ENCODE assay signal across 8 cellular contexts in the genomic region with DNA sequence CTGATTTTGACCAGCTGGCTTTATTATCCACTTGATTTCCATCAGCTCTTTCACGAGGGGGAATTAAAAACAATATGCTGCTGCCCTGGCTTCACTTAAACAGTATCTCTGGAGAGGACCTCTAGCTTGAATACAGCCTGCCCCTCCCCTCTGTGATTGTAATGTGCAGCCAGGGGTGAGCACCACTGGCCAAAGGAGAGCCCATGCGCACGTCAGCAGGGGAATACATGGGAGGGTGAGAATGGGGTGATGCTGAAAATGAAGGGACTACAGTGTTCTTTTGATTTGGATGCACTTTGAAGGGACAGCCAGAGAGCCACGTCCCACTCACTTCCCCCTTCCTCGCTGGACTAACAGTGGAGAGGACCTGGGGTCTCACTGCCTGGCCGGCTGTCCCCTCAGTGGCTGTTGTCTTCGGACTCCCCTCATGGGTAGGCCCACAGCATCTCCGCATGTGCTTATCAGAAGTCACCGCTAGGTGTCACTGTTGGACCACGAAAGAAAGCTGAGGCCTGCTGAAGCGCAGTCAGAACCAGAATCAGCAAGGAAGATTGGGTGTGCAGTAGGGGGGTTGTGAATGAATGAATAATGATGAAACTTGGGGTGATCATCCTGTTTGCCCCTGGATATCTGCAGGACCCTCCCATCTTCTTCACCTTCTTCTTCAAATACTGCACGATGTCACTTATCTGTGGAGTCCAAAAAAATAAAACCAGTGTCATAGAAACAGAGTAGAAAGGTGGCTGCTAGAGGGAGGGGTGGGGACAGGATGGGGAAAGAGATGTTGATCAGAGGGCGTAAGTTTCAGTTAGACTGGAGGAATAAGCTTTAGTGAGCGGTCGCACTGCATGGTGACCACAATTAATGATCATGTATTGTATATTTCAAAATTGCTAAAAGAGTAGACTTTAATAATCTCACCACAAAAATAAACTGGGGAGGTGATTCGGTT. TPM values are rescaled to one million over a fixed set of nuclear protein-coding genes. Genes with fewer than 3 reads are reported as not detected.
DNase-seq lines count a peak whose midpoint lies in the region; ATAC-seq and TF ChIP-seq lines count a peak whose summit lies in the region.

No MANE protein-coding gene starts in this region.

- TF ChIP-seq EP300 in suprapubic skin (IDR thresholded peaks at IDR 0.05) = no peak

- DNase-seq in COLO829 (ENCODE audit: low spot score) (peak; percentile 42), HT1080 (ENCODE audit: low read depth) (peak; percentile 50), PC-9 (peak; percentile 50 to 62), fibroblast of the conjunctiva (ENCODE audit: low read depth) (peak; percentile 43), nucleus accumbens (lab: John Stamatoyannopoulos, UW) (peak in 51 of 56 donors; percentile 2 to 83 (median 50)), suprapubic skin (ENCODE audit: low spot score in 2 of 2) (peak in 1 of 2 donors; percentile 81)
- DNase-seq in activated T-helper 1 cell treated with anti-CD3 and anti-CD28 coated beads, Interleukin-2, amount 50 U/mL, for 16 hours (ENCODE audit: low read depth in 1 of 2, low spot score in 1 of 2) = peak; percentile 32 to 65

- TF ChIP-seq POLR2A in suprapubic skin (IDR thresholded peaks at IDR 0.05) = no peak

- H3K4me2 ChIP-seq in PC-9 = peak overlapping the region; percentile 34; the same call in 1 of the 2 replicates

- H3F3A ChIP-seq in PC-9 (ENCODE audit: insufficient read depth, low read depth) = no peaks in the 10 kb centered on the region

- H3K4me1 ChIP-seq in PC-9 (replicated peaks; ENCODE audit: insufficient read depth) (peaks cover 9% of the 10 kb centered on the region), suprapubic skin (no peaks in the 10 kb centered on the region)

- CTCF ChIA-PET in PC-9 (lab: Charles Lee) = interaction anchor here (0.6 to 1.9 kb wide), 7 partner anchors 277 to 948 kb away, joined by 3 to 13 read pairs (median 4); no protein-coding TSS in a partner anchor

- no peaks in the 10 kb centered on the region for H3K36me3 ChIP-seq in PC-9 (ENCODE audit: low read depth)
- no peaks in the 10 kb centered on the region for H3K36me3 ChIP-seq in suprapubic skin

- BruUV-seq in PC-9 (replicated peaks; lab: Mats Ljungman, UMichigan) = no TSS peak

- POLR2A ChIA-PET in PC-9 (lab: Charles Lee; ENCODE audit: unreplicated experiment) = interaction anchor here (0.6 kb wide), 1 partner anchor 456 kb away, joined by 6 read pairs; no protein-coding TSS in a partner anchor

- intact Hi-C loops in PC-9 (cut with micrococcal nuclease; ENCODE audit: unreplicated experiment) = loop anchor here (1.0 to 5.0 kb wide), 10 partner anchors 137 to 1343 kb away; no protein-coding TSS in a partner anchor

- H3K9me2 ChIP-seq in PC-9 (ENCODE audit: insufficient read depth) = no peaks in the 10 kb centered on the region

- H2AFZ ChIP-seq in PC-9 = no peak overlapping the region

- TF ChIP-seq CTCF in PC-9 (conservative IDR thresholded peaks at IDR 0.05) (peak; percentile 85), suprapubic skin (IDR thresholded peaks at IDR 0.05) (peak; percentile 52 to 70)

- H3K79me2 ChIP-seq in PC-9 (ENCODE audit: low read depth) = no peaks in the 10 kb centered on the region

- H3K27ac ChIP-seq in PC-9 (no peak overlapping the region), suprapubic skin (no peak overlapping the region)

- WGBS in suprapubic skin = 28% methylated on average over 14 of the region's 16 CpGs

- H3K9me3 ChIP-seq in PC-9 (ENCODE audit: insufficient read depth, low read depth) (no peaks in the 10 kb centered on the region), suprapubic skin (no peaks in the 10 kb centered on the region)

- ATAC-seq in GM19455 (IDR thresholded peaks at IDR 0.05; ENCODE audit: unreplicated experiment) = peak; percentile 80

- H3K4me3 ChIP-seq in PC-9 = no peak overlapping the region
- no peak overlapping the region for H3K4me3 ChIP-seq in suprapubic skin

- H3K27me3 ChIP-seq in PC-9 (ENCODE audit: insufficient read depth, low read depth) (no peaks in the 10 kb centered on the region), suprapubic skin (no peaks in the 10 kb centered on the region)

- H4K20me1 ChIP-seq in PC-9 (ENCODE audit: insufficient read depth) = no peaks in the 10 kb centered on the region

RNA-seq across cellular contexts. Expression of a gene that starts 32.8 kb away (rescaled TPM):
- 0.03 and 0.08 TPM in 2 replicates for total RNA-seq in HT1080 (2014; rRNA removed; shearing (Covaris generic))
- polyA plus RNA-seq in HT1080 (2015; cell fraction: cytosol; rRNA removed) = 1.7 and 2.1 TPM in 2 replicates
- 1.8 and 2.8 TPM in 2 replicates for polyA plus RNA-seq in HT1080 (2015; cell fraction: nucleus; rRNA removed)
- 3.1 and 4.4 TPM in 2 replicates for total RNA-seq in PC-9 (2021)
- 1 to 10 TPM in 3 of 4 donors, under 1 TPM in 1; 0.48 to 3.1 (median 2.5) TPM for total RNA-seq in suprapubic skin
